1 cellular context compared by ENCODE assay signal in genomic region chr7:17152698-17153097, GRCh38.
A peak's percentile ranks its signal among the peaks of the same experiment; 100 is the strongest.
TF ChIP-seq lines count a peak whose summit lies in the region.

No MANE protein-coding gene starts in this region.

TF ChIP-seq in GM12878, 131 proteins besides CTCF, POLR2A, EP300 and RAD21 (continued from another document):
- 0 out of 2 replicates have a peak, but pooled peaks have one; percentile 68 for TF ChIP-seq ATF2 (IDR thresholded peaks at IDR 0.05; ENCODE audit: low read length)
- peak; percentile 52; the same call in 1 of the 2 replicates for TF ChIP-seq ZBED1 (IDR thresholded peaks at IDR 0.05; ENCODE audit: borderline replicate concordance)
- peak; percentile 68; the same call in 1 of the 2 replicates for TF ChIP-seq FOXM1 (IDR thresholded peaks at IDR 0.05; ENCODE audit: low read depth, low read length)
- peak; percentile 85 for TF ChIP-seq NFIC (IDR thresholded peaks at IDR 0.05; ENCODE audit: low read depth, low read length)
- TF ChIP-seq IRF4 (IDR thresholded peaks at IDR 0.05; ENCODE audit: low read depth, low read length): peak; percentile 59; the same call in 1 of the 2 replicates
- TF ChIP-seq YY1 (IDR thresholded peaks at IDR 0.05; ENCODE audit: low read depth, low read length): 0 out of 2 replicates have a peak, but pooled peaks have one; percentile 12
- TF ChIP-seq IKZF2 (IDR thresholded peaks at IDR 0.05): peak; percentile 82 to 85
- peak; percentile 50; the same call in 1 of the 2 replicates for TF ChIP-seq CREM (IDR thresholded peaks at IDR 0.05; ENCODE audit: low read depth)
- TF ChIP-seq JUNB (IDR thresholded peaks at IDR 0.05): peak; percentile 34; the same call in 1 of the 2 replicates
